ENCODE assay signal across 2 cellular contexts in genomic region chr7:120738816-120739215, GRCh38.
TF ChIP-seq lines count a peak whose summit lies in the region.

No MANE protein-coding gene starts in this region.

TF ChIP-seq in HCT116, 20 proteins besides CTCF, POLR2A, EP300 and RAD21 (continued from another document):
- TF ChIP-seq, protein P1, sequence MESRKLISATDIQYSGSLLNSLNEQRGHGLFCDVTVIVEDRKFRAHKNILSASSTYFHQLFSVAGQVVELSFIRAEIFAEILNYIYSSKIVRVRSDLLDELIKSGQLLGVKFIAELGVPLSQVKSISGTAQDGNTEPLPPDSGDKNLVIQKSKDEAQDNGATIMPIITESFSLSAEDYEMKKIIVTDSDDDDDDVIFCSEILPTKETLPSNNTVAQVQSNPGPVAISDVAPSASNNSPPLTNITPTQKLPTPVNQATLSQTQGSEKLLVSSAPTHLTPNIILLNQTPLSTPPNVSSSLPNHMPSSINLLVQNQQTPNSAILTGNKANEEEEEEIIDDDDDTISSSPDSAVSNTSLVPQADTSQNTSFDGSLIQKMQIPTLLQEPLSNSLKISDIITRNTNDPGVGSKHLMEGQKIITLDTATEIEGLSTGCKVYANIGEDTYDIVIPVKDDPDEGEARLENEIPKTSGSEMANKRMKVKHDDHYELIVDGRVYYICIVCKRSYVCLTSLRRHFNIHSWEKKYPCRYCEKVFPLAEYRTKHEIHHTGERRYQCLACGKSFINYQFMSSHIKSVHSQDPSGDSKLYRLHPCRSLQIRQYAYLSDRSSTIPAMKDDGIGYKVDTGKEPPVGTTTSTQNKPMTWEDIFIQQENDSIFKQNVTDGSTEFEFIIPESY (IDR thresholded peaks at IDR 0.05; ENCODE audit: extremely low read depth, insufficient replicate concordance, low read length) = no peak
- TF ChIP-seq ATF3 (IDR thresholded peaks at IDR 0.05) (no peak), SP1 (IDR thresholded peaks at IDR 0.05; ENCODE audit: low read depth) (no peak), ZNF274 (IDR thresholded peaks at IDR 0.05; ENCODE audit: low read depth, low read length) (no peak)

TF ChIP-seq in K562, 482 proteins besides CTCF, POLR2A, EP300 and RAD21 (continued from another document):
- TF ChIP-seq ZNF398 (CRISPR knock-in tag; IDR thresholded peaks at IDR 0.05) (no peak), ZNF316 (IDR thresholded peaks at IDR 0.05) (peak; percentile 68), C11orf30 (IDR thresholded peaks at IDR 0.05; ENCODE audit: low read depth) (peak; percentile 84), ZNF644 (tag; IDR thresholded peaks at IDR 0.05; ENCODE audit: low read depth) (no peak), ZEB2 (IDR thresholded peaks at IDR 0.05) (no peak), HNRNPLL (IDR thresholded peaks at IDR 0.05; ENCODE audit: low read depth, low read length, poor library complexity, severe bottlenecking) (no peak), ZNF23 (CRISPR knock-in tag; IDR thresholded peaks at IDR 0.05) (no peak), MAFK (IDR thresholded peaks at IDR 0.05; ENCODE audit: low read length) (peak; percentile 64; the same call in 1 of the 2 replicates), MAFF (IDR thresholded peaks at IDR 0.05; ENCODE audit: low read length) (peak; percentile 71; the same call in 1 of the 2 replicates), SMARCA5 (IDR thresholded peaks at IDR 0.05) (no peak), MCM2 (IDR thresholded peaks at IDR 0.05; ENCODE audit: low read depth) (no peak), NCOA2 (IDR thresholded peaks at IDR 0.05; ENCODE audit: partially characterized antibody in 2 of 2) (no peak), RNF219 (CRISPR knock-in tag; IDR thresholded peaks at IDR 0.05) (no peak), ARID2 (IDR thresholded peaks at IDR 0.05) (no peak), NFE2 (IDR thresholded peaks at IDR 0.05; ENCODE audit: low read depth) (peak; percentile 86), NFE2L1 (tag; IDR thresholded peaks at IDR 0.05; ENCODE audit: borderline replicate concordance, low read depth) (peak; percentile 81), HDAC1 (IDR thresholded peaks at IDR 0.05) (no peak), ATF1 (CRISPR knock-in tag; IDR thresholded peaks at IDR 0.05) (no peak), ATF1 (tag; IDR thresholded peaks at IDR 0.05) (no peak), MAFG (tag; conservative IDR thresholded peaks at IDR 0.05) (peak; percentile 93), CAMTA2 (CRISPR knock-in tag; conservative IDR thresholded peaks at IDR 0.05) (no peak), ZNF668 (CRISPR knock-in tag; IDR thresholded peaks at IDR 0.05) (no peak)
- TF ChIP-seq, protein P2, sequence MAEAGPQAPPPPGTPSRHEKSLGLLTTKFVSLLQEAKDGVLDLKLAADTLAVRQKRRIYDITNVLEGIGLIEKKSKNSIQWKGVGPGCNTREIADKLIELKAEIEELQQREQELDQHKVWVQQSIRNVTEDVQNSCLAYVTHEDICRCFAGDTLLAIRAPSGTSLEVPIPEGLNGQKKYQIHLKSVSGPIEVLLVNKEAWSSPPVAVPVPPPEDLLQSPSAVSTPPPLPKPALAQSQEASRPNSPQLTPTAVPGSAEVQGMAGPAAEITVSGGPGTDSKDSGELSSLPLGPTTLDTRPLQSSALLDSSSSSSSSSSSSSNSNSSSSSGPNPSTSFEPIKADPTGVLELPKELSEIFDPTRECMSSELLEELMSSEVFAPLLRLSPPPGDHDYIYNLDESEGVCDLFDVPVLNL (CRISPR knock-in tag; IDR thresholded peaks at IDR 0.05; ENCODE audit: low read depth) = no peak
- TF ChIP-seq, protein P3, sequence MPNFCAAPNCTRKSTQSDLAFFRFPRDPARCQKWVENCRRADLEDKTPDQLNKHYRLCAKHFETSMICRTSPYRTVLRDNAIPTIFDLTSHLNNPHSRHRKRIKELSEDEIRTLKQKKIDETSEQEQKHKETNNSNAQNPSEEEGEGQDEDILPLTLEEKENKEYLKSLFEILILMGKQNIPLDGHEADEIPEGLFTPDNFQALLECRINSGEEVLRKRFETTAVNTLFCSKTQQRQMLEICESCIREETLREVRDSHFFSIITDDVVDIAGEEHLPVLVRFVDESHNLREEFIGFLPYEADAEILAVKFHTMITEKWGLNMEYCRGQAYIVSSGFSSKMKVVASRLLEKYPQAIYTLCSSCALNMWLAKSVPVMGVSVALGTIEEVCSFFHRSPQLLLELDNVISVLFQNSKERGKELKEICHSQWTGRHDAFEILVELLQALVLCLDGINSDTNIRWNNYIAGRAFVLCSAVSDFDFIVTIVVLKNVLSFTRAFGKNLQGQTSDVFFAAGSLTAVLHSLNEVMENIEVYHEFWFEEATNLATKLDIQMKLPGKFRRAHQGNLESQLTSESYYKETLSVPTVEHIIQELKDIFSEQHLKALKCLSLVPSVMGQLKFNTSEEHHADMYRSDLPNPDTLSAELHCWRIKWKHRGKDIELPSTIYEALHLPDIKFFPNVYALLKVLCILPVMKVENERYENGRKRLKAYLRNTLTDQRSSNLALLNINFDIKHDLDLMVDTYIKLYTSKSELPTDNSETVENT (CRISPR knock-in tag; IDR thresholded peaks at IDR 0.05) = no peak
- TF ChIP-seq, protein P4, sequence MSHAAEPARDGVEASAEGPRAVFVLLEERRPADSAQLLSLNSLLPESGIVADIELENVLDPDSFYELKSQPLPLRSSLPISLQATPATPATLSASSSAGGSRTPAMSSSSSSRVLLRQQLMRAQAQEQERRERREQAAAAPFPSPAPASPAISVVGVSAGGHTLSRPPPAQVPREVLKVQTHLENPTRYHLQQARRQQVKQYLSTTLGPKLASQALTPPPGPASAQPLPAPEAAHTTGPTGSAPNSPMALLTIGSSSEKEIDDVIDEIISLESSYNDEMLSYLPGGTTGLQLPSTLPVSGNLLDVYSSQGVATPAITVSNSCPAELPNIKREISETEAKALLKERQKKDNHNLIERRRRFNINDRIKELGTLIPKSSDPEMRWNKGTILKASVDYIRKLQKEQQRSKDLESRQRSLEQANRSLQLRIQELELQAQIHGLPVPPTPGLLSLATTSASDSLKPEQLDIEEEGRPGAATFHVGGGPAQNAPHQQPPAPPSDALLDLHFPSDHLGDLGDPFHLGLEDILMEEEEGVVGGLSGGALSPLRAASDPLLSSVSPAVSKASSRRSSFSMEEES (CRISPR knock-in tag; IDR thresholded peaks at IDR 0.05) = no peak
